23 cellular contexts compared by ENCODE assay signal in the genomic region with DNA sequence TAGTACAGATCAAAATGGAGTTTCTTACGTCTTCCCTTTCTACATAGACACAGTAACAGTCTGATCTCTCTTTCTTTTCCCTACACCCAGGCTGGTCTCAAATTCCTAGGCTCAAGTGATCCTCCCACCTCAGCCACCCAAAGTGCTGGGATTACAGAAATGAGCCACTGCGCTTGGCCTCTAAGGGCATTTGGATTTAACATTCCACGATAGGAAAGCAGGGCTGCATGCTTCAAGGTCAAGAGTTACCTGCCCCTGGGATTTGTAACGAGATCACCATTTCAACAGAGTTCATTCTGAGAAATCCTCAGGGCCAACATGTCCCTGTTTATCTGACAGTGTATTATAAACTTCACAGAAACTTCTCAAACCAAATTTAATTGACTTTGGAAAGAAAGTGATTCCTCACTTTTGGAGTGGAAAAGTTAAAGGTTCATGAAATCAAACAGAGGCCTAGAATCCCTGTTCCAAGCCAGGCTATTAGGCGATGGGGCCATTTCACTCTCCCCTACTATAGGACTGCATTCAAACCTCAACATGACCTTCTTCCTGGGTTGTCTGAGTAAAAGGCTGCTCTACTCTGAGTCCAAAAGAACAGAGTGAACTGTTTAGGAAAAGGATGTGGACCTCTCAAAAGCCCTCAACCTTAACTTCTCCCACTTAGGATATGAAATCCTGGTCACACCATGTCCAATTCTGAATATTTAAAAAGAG. TPM values are rescaled to one million over a fixed set of nuclear protein-coding genes. Genes with fewer than 3 reads are reported as not detected.
DNase-seq lines count a peak whose midpoint lies in the region; ATAC-seq and TF ChIP-seq lines count a peak whose summit lies in the region.
"Had no signal": no experiment of that assay in that cellular context is flagged by ENCODE, and none has a peak within 500 bp of the region (broad histone marks: within the 10 kb centered on the region; RNA-seq: fewer than 3 reads in every experiment).

No MANE protein-coding gene starts in this region.

- in situ Hi-C loops in GM13976 (cut with MboI; ENCODE audit: low sequenced_read_pairs, unreplicated experiment) = no loop called here

- no peak overlapping the region for H3K4me3 ChIP-seq in right atrium auricular region
- no peak overlapping the region for H3K4me3 ChIP-seq in right cardiac atrium (ENCODE audit: low read length)
- H3K4me3 ChIP-seq: HAP-1, MG63 had no signal

- H3K9me3 ChIP-seq in right atrium auricular region (no peaks in the 10 kb centered on the region), right cardiac atrium (ENCODE audit: control insufficient read depth, low read length) (no peaks in the 10 kb centered on the region)
- H3K9me3 ChIP-seq: HAP-1, MG63, SK-N-SH had no signal

- ATAC-seq in left cardiac atrium = no peak
- no peak for ATAC-seq in right cardiac atrium
- no peak for ATAC-seq in GM19023 (IDR thresholded peaks at IDR 0.05; ENCODE audit: unreplicated experiment)
- no peak for ATAC-seq in GM19397 (IDR thresholded peaks at IDR 0.05; ENCODE audit: unreplicated experiment)

- no peaks in the 10 kb centered on the region for H3K9me3 Mint-ChIP-seq in osteocyte (ENCODE audit: unreplicated experiment)

- no peak overlapping the region for H3K27ac Mint-ChIP-seq in osteocyte (ENCODE audit: unreplicated experiment)

- DNase-seq in right atrium auricular region (ENCODE audit: low spot score) = peak; percentile 43
- no peak for DNase-seq in left cardiac atrium
- DNase-seq in right cardiac atrium = no peak
- peak; percentile 30 for DNase-seq in osteocyte (ENCODE audit: extremely low spot score, unreplicated experiment)
- DNase-seq in GM13976 (ENCODE audit: low spot score) = no peak
- DNase-seq in NOMO-1 treated with DMSO at 0.1 percent for 48 hours (lab: John Stamatoyannopoulos, UW; ENCODE audit: unreplicated experiment) = no peak
- DNase-seq: C1 segment of cervical spinal cord; Kasumi-1; MG63; NCI-H1048; NCI-H1436; NCI-H2029; NCI-H2171; NCI-H446; NCI-H69; NK-92 treated with Interleukin-12 subunit alpha and Interleukin-12 subunit beta, amount 100 ng/mL, for 24 hours; OCI-M1; SHP77 treated with DMSO at 0.1 percent for 48 hours; SK-N-SH had no signal

- no peaks in the 10 kb centered on the region for H3K36me3 Mint-ChIP-seq in osteocyte (ENCODE audit: unreplicated experiment)

- intact Hi-C loops in left cardiac atrium (cut with DNase I) = no loop called here
- intact Hi-C loops in right cardiac atrium (cut with DNase I) = no loop called here

- H3K27ac ChIP-seq in right atrium auricular region = peak overlapping the region; percentile 70 to 81
- H3K27ac ChIP-seq in right cardiac atrium (ENCODE audit: low read length) = peak overlapping the region; percentile 77

- no peaks in the 10 kb centered on the region for H3K36me3 ChIP-seq in right atrium auricular region
- H3K36me3 ChIP-seq: HAP-1, MG63 had no signal

- no peaks in the 10 kb centered on the region for H3K4me1 Mint-ChIP-seq in osteocyte (ENCODE audit: unreplicated experiment)

- 73% methylated on average over 5 of the region's 5 CpGs for WGBS in right cardiac atrium

- no peaks in the 10 kb centered on the region for H3K27me3 Mint-ChIP-seq in osteocyte (ENCODE audit: unreplicated experiment)

- H3K27me3 ChIP-seq in right atrium auricular region = no peaks in the 10 kb centered on the region
- H3K27me3 ChIP-seq in right cardiac atrium (ENCODE audit: control insufficient read depth, insufficient read depth) = no peaks in the 10 kb centered on the region
- H3K27me3 ChIP-seq: MG63 had no signal

- H3K4me3 Mint-ChIP-seq in osteocyte (ENCODE audit: unreplicated experiment) = no peak overlapping the region

- H3K4me1 ChIP-seq in right atrium auricular region (peaks cover 0 to 6% of the 10 kb centered on the region in 2 donors), right cardiac atrium (ENCODE audit: control insufficient read depth, insufficient read depth, low read length) (no peaks in the 10 kb centered on the region)
- H3K4me1 ChIP-seq: HAP-1 had no signal

- TF ChIP-seq CTCF in right atrium auricular region (IDR thresholded peaks at IDR 0.05) (no peak), osteocyte (IDR thresholded peaks at IDR 0.05) (no peak), GM13976 (IDR thresholded peaks at IDR 0.05; ENCODE audit: borderline replicate concordance, control extremely low read depth, extremely low read depth, insufficient read depth, missing control alignments) (no peak)

RNA-seq across cellular contexts. Expression of gene C5orf52, which starts 15.7 kb away (rescaled TPM):
- total RNA-seq in right atrium auricular region = not detected
- total RNA-seq in left cardiac atrium = not detected
- not detected for total RNA-seq in right cardiac atrium
- not detected for polyA plus RNA-seq in right cardiac atrium
- not detected in 2 replicates for total RNA-seq in osteocyte
- total RNA-seq: A673 had no signal
- polyA plus RNA-seq: SK-N-SH had no signal

RNA-seq across cellular contexts. Expression of gene SOX30, which starts 34.8 kb away (rescaled TPM):
- total RNA-seq in right atrium auricular region (under 1 TPM in 1 of 2 donors, not detected in 1; 0.89 TPM), left cardiac atrium (under 1 TPM; 0.37 to 0.44 TPM), right cardiac atrium (under 1 TPM; 0.25 to 0.42 (median 0.35) TPM), osteocyte (not detected in 2 replicates)
- polyA plus RNA-seq in right cardiac atrium = 0.41 TPM
- total RNA-seq: A673 had no signal

RNA-seq across cellular contexts. Expression of gene THG1L, which starts 44.2 kb away (rescaled TPM):
- total RNA-seq in right atrium auricular region = 1 to 10 TPM; 4.5 to 4.8 TPM
- total RNA-seq in left cardiac atrium = 1 to 10 TPM; 5.6 to 5.9 TPM
- 10 to 100 TPM in 1 of 4 donors, 1 to 10 TPM in 3; 6.3 to 11.6 (median 7.3) TPM for total RNA-seq in right cardiac atrium
- polyA plus RNA-seq in right cardiac atrium = 5.4 TPM
- 14.6 and 15.6 TPM in 2 replicates for total RNA-seq in osteocyte

RNA-seq across cellular contexts. Expression of gene LSM11, which starts 56.5 kb away (rescaled TPM):
- total RNA-seq in right atrium auricular region (1 to 10 TPM; 1.6 to 2.4 TPM), left cardiac atrium (1 to 10 TPM; 2.2 to 2.8 TPM), right cardiac atrium (1 to 10 TPM; 1.7 to 2.5 (median 1.9) TPM), osteocyte (7.2 TPM in 2 replicates)
- 0.84 TPM for polyA plus RNA-seq in right cardiac atrium

Comparison
In these comparisons a context has a peak if more than half of its experiments do, and no peak if none do; other contexts are left out.
1. DNase-seq: peak in right atrium auricular region (single experiment) and osteocyte (single experiment); none in left cardiac atrium (single experiment), right cardiac atrium (0 of 3), GM13976 (single experiment) and NOMO-1 treated with DMSO at 0.1 percent for 48 hours (single experiment).